In the genomic region with DNA sequence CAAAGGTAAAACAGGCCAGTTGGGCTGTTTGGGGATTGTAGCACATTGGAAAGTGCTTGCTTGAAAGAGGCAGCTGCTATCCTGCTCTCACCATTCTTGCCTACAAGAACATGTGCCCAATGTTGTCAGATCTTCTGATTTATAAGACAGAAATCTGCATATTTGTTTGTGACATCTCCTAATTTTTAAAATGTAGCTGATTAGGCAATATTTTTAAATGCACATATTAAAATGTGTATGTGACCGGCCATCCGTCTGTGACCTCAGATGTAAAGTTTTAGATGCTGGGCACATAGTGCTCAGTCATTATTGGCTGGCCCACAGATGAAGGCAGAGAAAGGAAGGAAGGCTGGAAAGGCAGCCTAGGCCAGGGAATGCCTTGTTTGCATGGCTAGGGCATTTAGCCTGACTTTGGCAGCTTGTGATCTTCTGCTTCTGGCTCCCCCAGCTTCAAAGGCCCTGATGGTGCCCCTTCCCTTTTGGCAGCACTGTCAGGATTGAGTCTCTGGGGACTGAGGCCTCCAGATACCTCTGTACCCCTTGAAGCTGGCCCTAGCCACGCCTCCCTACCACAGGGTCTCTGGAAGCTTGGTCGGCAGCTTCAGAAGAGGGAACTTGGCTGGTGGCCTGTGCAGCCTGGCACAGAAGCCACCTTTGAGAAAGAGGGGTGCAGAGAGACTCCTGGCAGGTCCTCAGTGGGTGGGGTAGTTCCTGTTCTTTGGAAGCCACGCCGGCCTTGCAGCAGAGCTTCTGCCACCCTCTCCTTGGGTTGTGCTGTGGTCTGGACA, we compare ENCODE assay signal across 29 cellular contexts. TPM values are rescaled to one million over a fixed set of nuclear protein-coding genes. Genes with fewer than 3 reads are reported as not detected.
DNase-seq lines count a peak whose midpoint lies in the region; FAIRE-seq and TF ChIP-seq lines count a peak whose summit lies in the region.
"Had no signal": no experiment of that assay in that cellular context is flagged by ENCODE, and none has a peak within 500 bp of the region (broad histone marks: within the 10 kb centered on the region; RNA-seq: fewer than 3 reads in every experiment).

No MANE protein-coding gene starts in this region.

- no peak overlapping the region for H3K23ac ChIP-seq in neuronal stem cell (ENCODE audit: low read depth, low read length, poor library complexity)

- H4K20me1 ChIP-seq in BLaER1 = no peaks in the 10 kb centered on the region

- H2BK5ac ChIP-seq in neuronal stem cell (ENCODE audit: low read length) = no peak overlapping the region

- DNase-seq in GDM1 (lab: John Stamatoyannopoulos, UW) (peak; percentile 10), globus pallidus (ENCODE audit: low spot score) (peak; percentile 37), neuronal stem cell (ENCODE audit: low spot score) (no peak), posterior vena cava (ENCODE audit: low spot score) (no peak), DMS153 (lab: John Stamatoyannopoulos, UW) (no peak), GM12891 (ENCODE audit: insufficient read length, low spot score) (no peak), immature natural killer cell (no peak)
- DNase-seq: activated naive CD4-positive, alpha-beta T cell treated with anti-CD3 and anti-CD28 coated beads, Interleukin-2, amount 10 ng/mL, durations not matched to agents 7 days and 5 days; CD4-positive, alpha-beta T cell; central memory CD4-positive, alpha-beta T cell; dermis blood vessel endothelial cell; DMS 273 treated with DMSO at 0.1 percent for 48 hours; H9; kidney glomerular epithelial cell; NCI-H1694; NCI-H2171; NCI-H526 treated with DMSO at 0.1 percent for 48 hours; right cardiac atrium; T-helper 17 cell had no signal

- H3K9ac ChIP-seq in BLaER1 (no peak overlapping the region), neuronal stem cell (ENCODE audit: low read depth, low read length, poor library complexity) (no peak overlapping the region)

- peaks cover 8% of the 10 kb centered on the region; the same call in 1 of the 2 replicates for H3K27me3 ChIP-seq in BLaER1
- peaks cover 0 to 79% (median 2%) of the 10 kb centered on the region in 3 experiments for H3K27me3 ChIP-seq in neuronal stem cell (ENCODE audit: control insufficient read depth in 3 of 3, insufficient read depth in 3 of 3, low read depth in 1 of 3, low read length in 3 of 3)
- H3K27me3 ChIP-seq: ascending aorta had no signal

- H3K27ac Mint-ChIP-seq in immature natural killer cell = no peak overlapping the region
- H3K27ac Mint-ChIP-seq: activated naive CD4-positive, alpha-beta T cell treated with anti-CD3 and anti-CD28 coated beads, Interleukin-2, amount 10 ng/mL, durations not matched to agents 7 days and 5 days; activated T-helper 1 cell treated with anti-CD3 and anti-CD28 coated beads, Interleukin-12 subunit alpha, Interleukin-12 subunit beta, Interleukin-2, Interleukin-4 antibody, amounts not matched to agents 30 ng/mL and 10 ng/mL and 1 ng/mL, durations not matched to agents 14 hours and 24 hours and 36 hours; stimulated activated naive CD8-positive, alpha-beta T cell treated with anti-CD3 and anti-CD28 coated beads, Interleukin-15, Interleukin-2, amounts not matched to agents 100 ng/mL and 50 ng/mL, for 24 hours; T-helper 17 cell had no signal

- H3K36me3 Mint-ChIP-seq in immature natural killer cell = no peaks in the 10 kb centered on the region
- H3K36me3 Mint-ChIP-seq: type B pancreatic cell had no signal

- peak overlapping the region; percentile 33 for H2AK5ac ChIP-seq in neuronal stem cell (ENCODE audit: low read depth, low read length)

- no peak for TF ChIP-seq POLR2A in GM12891 (IDR thresholded peaks at IDR 0.05; ENCODE audit: low read depth, low read length)

- H3K27me3 Mint-ChIP-seq in immature natural killer cell (ENCODE audit: low read depth in 3 of 3) = peaks cover 0 to 3% (median 0%) of the 10 kb centered on the region in 3 donors
- H3K27me3 Mint-ChIP-seq: activated naive CD4-positive, alpha-beta T cell treated with anti-CD3 and anti-CD28 coated beads, Interleukin-2, amount 10 ng/mL, durations not matched to agents 7 days and 5 days; CD4-positive, alpha-beta T cell; stimulated activated naive CD8-positive, alpha-beta T cell treated with anti-CD3 and anti-CD28 coated beads, Interleukin-15, Interleukin-2, amounts not matched to agents 100 ng/mL and 50 ng/mL, for 24 hours; T-helper 17 cell; type B pancreatic cell had no signal

- H3K4me3 ChIP-seq in BLaER1 (no peak overlapping the region), neuronal stem cell (ENCODE audit: low read length in 2 of 2) (no peak overlapping the region)
- H3K4me3 ChIP-seq: ascending aorta had no signal

- peaks cover 3% of the 10 kb centered on the region for H3K79me1 ChIP-seq in neuronal stem cell (ENCODE audit: low read depth, low read length)

- H4K8ac ChIP-seq in neuronal stem cell (ENCODE audit: low read depth, low read length) = no peak overlapping the region

- H3K18ac ChIP-seq in neuronal stem cell (ENCODE audit: low read length) = no peak overlapping the region

- H3K4ac ChIP-seq in neuronal stem cell (ENCODE audit: low read length) = no peak overlapping the region

- H3K4me1 ChIP-seq in BLaER1 (peaks cover 10% of the 10 kb centered on the region), neuronal stem cell (ENCODE audit: control insufficient read depth in 2 of 2, insufficient read depth in 1 of 2, low read depth in 1 of 2, low read length in 2 of 2) (no peaks in the 10 kb centered on the region)
- H3K4me1 ChIP-seq: ascending aorta had no signal

- H3K9me3 ChIP-seq in BLaER1 = no peaks in the 10 kb centered on the region
- H3K9me3 ChIP-seq in neuronal stem cell (replicated peaks in 1 of 2; ENCODE audit: control insufficient read depth in 2 of 2, insufficient read depth in 1 of 2, low read depth in 1 of 2, low read length in 2 of 2) = no peaks in the 10 kb centered on the region
- H3K9me3 ChIP-seq: ascending aorta had no signal

- H3K36me3 ChIP-seq in BLaER1 (no peaks in the 10 kb centered on the region), neuronal stem cell (replicated peaks in 1 of 2; ENCODE audit: control insufficient read depth in 2 of 2, insufficient read depth in 2 of 2, low read length in 2 of 2) (no peaks in the 10 kb centered on the region)
- H3K36me3 ChIP-seq: ascending aorta had no signal

- no CpG with 5 or more reads among the region's 6 CpGs for WGBS in neuronal stem cell (ENCODE audit: extremely low coverage in 2 of 2, insufficient read length in 2 of 2, insufficient replicate concordance in 1 of 2), 2 donors

- H3K4me3 Mint-ChIP-seq in immature natural killer cell = no peak overlapping the region
- H3K4me3 Mint-ChIP-seq: activated naive CD4-positive, alpha-beta T cell treated with anti-CD3 and anti-CD28 coated beads, Interleukin-2, amount 10 ng/mL, durations not matched to agents 7 days and 5 days; activated T-helper 1 cell treated with anti-CD3 and anti-CD28 coated beads, Interleukin-12 subunit alpha, Interleukin-12 subunit beta, Interleukin-2, Interleukin-4 antibody, amounts not matched to agents 30 ng/mL and 10 ng/mL and 1 ng/mL, durations not matched to agents 14 hours and 24 hours and 36 hours; CD4-positive, alpha-beta T cell; H9; stimulated activated naive CD8-positive, alpha-beta T cell treated with anti-CD3 and anti-CD28 coated beads, Interleukin-15, Interleukin-2, amounts not matched to agents 100 ng/mL and 50 ng/mL, for 24 hours; T-helper 17 cell; type B pancreatic cell had no signal

- H3K4me1 Mint-ChIP-seq in immature natural killer cell = peaks cover 0 to 2% of the 10 kb centered on the region in 2 donors

- intact Hi-C loops in posterior vena cava (cut with DNase I) = no loop called here

- FAIRE-seq in GM12891 (lab: Jason Lieb, UNC) = no peak
- FAIRE-seq: HTR-8/SVneo had no signal

- H3K27ac ChIP-seq in BLaER1 (no peak overlapping the region), neuronal stem cell (replicated peaks; ENCODE audit: low read length) (no peak overlapping the region)
- H3K27ac ChIP-seq: ascending aorta had no signal

- H2AFZ ChIP-seq in neuronal stem cell (ENCODE audit: low read length) = no peak overlapping the region

- H4K91ac ChIP-seq in neuronal stem cell (ENCODE audit: low read depth, low read length, poor library complexity) = no peak overlapping the region

- no peak overlapping the region for H3K14ac ChIP-seq in neuronal stem cell (ENCODE audit: low read length)

- H2BK120ac ChIP-seq in neuronal stem cell (ENCODE audit: low read depth, low read length) = no peak overlapping the region

- H2BK12ac ChIP-seq in neuronal stem cell (ENCODE audit: low read length) = no peak overlapping the region

- H3K4me2 ChIP-seq in BLaER1 (peak overlapping the region; percentile 53), neuronal stem cell (ENCODE audit: insufficient read depth, low read length, poor library complexity, severe bottlenecking) (no peak overlapping the region)

- no peaks in the 10 kb centered on the region for H3K9me3 Mint-ChIP-seq in immature natural killer cell
- H3K9me3 Mint-ChIP-seq: activated naive CD4-positive, alpha-beta T cell treated with anti-CD3 and anti-CD28 coated beads, Interleukin-2, amount 10 ng/mL, durations not matched to agents 7 days and 5 days; activated T-helper 1 cell treated with anti-CD3 and anti-CD28 coated beads, Interleukin-12 subunit alpha, Interleukin-12 subunit beta, Interleukin-2, Interleukin-4 antibody, amounts not matched to agents 30 ng/mL and 10 ng/mL and 1 ng/mL, durations not matched to agents 14 hours and 24 hours and 36 hours; CD4-positive, alpha-beta T cell; H9; stimulated activated naive CD8-positive, alpha-beta T cell treated with anti-CD3 and anti-CD28 coated beads, Interleukin-15, Interleukin-2, amounts not matched to agents 100 ng/mL and 50 ng/mL, for 24 hours; type B pancreatic cell had no signal

- H2BK15ac ChIP-seq in neuronal stem cell (ENCODE audit: low read length) = no peak overlapping the region

TF ChIP-seq in GM12891, 5 proteins besides CTCF, POLR2A, EP300 and RAD21:
- no peak for TF ChIP-seq TAF1 (IDR thresholded peaks at IDR 0.05; ENCODE audit: low read depth, low read length)
- TF ChIP-seq POU2F2 (IDR thresholded peaks at IDR 0.05; ENCODE audit: low read depth, low read length) = no peak
- no peak for TF ChIP-seq PAX5 (IDR thresholded peaks at IDR 0.05; ENCODE audit: insufficient read depth, low read length, severe bottlenecking)
- no peak for TF ChIP-seq POLR2AphosphoS5 (IDR thresholded peaks at IDR 0.05; ENCODE audit: low read depth, low read length)
- TF ChIP-seq SPI1 (IDR thresholded peaks at IDR 0.05; ENCODE audit: low read depth, low read length) = no peak

RNA-seq across cellular contexts. Expression of gene SNPH, which starts 6.5 kb away (rescaled TPM):
- polyA plus RNA-seq in neuronal stem cell (2013, experiment 1 of 2) = 1.1 TPM
- 1.1 TPM for polyA plus RNA-seq in neuronal stem cell (2013, experiment 2 of 2)
- 10 to 100 TPM in 1 of 2 donors, 1 to 10 TPM in 1; 8.9 to 11.9 TPM for total RNA-seq in posterior vena cava
- polyA plus RNA-seq in GM12891 (2012; ENCODE audit: low read depth, missing spikeins) = 0.65 TPM
- 1 to 10 TPM in 2 of 3 donors, under 1 TPM in 1; 0.59 to 2.8 (median 1.1) TPM for polyA plus RNA-seq in immature natural killer cell

RNA-seq across cellular contexts. Expression of gene RAD21L1, which starts 46.7 kb away (rescaled TPM):
- polyA plus RNA-seq in neuronal stem cell (2013, experiment 1 of 2) = 0.29 TPM
- polyA plus RNA-seq in neuronal stem cell (2013, experiment 2 of 2) = 0.15 TPM
- total RNA-seq in posterior vena cava = not detected
- not detected for polyA plus RNA-seq in GM12891 (2012; ENCODE audit: low read depth, missing spikeins)
- not detected for polyA plus RNA-seq in immature natural killer cell
- total RNA-seq: activated CD8-positive, alpha-beta memory T cell treated with anti-CD3 and anti-CD28 coated beads for 36 hours; activated T-helper 1 cell treated with anti-CD3 and anti-CD28 coated beads, Interleukin-12 subunit alpha, Interleukin-12 subunit beta, Interleukin-2, Interleukin-4 antibody, amounts not matched to agents 30 ng/mL and 10 ng/mL and 1 ng/mL, durations not matched to agents 14 hours and 24 hours and 36 hours; ascending aorta; dermis blood vessel endothelial cell; glomerular endothelial cell; H9; lung microvascular endothelial cell; osteoblast; right cardiac atrium; T-helper 17 cell had no signal
- polyA plus RNA-seq: right cardiac atrium had no signal

RNA-seq across cellular contexts. Expression of gene SDCBP2, which starts 56.4 kb away (rescaled TPM):
- 4.7 TPM for polyA plus RNA-seq in neuronal stem cell (2013, experiment 1 of 2)
- polyA plus RNA-seq in neuronal stem cell (2013, experiment 2 of 2) = 5.3 TPM
- 1 to 10 TPM; 3.1 to 5.4 TPM for total RNA-seq in posterior vena cava
- 0.77 TPM for polyA plus RNA-seq in GM12891 (2012; ENCODE audit: low read depth, missing spikeins)
- polyA plus RNA-seq in immature natural killer cell = 1 to 10 TPM; 1.3 to 2.0 (median 1.8) TPM
- total RNA-seq: ascending aorta had no signal

Comparison
In these comparisons a context has a peak if more than half of its experiments do, and no peak if none do; other contexts are left out.
1. DNase-seq: peak in GDM1 (single experiment) and globus pallidus (single experiment); none in neuronal stem cell (single experiment), posterior vena cava (single experiment), DMS153 (single experiment), GM12891 (single experiment) and immature natural killer cell (0 of 3).